Comparison of ENCODE assay signal across 8 cellular contexts in genomic region chr19:18321729-18322091, GRCh38. TPM values are rescaled to one million over a fixed set of nuclear protein-coding genes. Genes with fewer than 3 reads are reported as not detected.
DNase-seq lines count a peak whose midpoint lies in the region; ATAC-seq, FAIRE-seq and TF ChIP-seq lines count a peak whose summit lies in the region.

No MANE protein-coding gene starts in this region.

- ATAC-seq in GM12878, result no peak
- ATAC-seq in GM21528 (IDR thresholded peaks at IDR 0.05; ENCODE audit: low FRiP score, unreplicated experiment), result no peak

- no peaks in the 10 kb centered on the region for H3K27me3 ChIP-seq in MM.1S (replicated peaks; ENCODE audit: insufficient read depth, low read length)
- no peaks in the 10 kb centered on the region for H3K27me3 ChIP-seq in GM12878 (replicated peaks in 1 of 2; ENCODE audit: control insufficient read depth in 2 of 2, insufficient read depth in 2 of 2, low read length in 1 of 2)
- H3K27me3 ChIP-seq in muscle layer of duodenum (ENCODE audit: low read depth, low read length), result no peaks in the 10 kb centered on the region

- no TSS peak for BruUV-seq in GM12878 (replicated peaks; lab: Mats Ljungman, UMichigan)

- SMC1A ChIA-PET in GM12878 (lab: Charles Lee; ENCODE audit: uncharacterized antibody, unreplicated experiment), result interaction anchor here (0.7 to 3.8 kb wide), 16 partner anchors 9 to 117 kb away, joined by 3 to 84 read pairs (median 4); partner anchors contain the start of gene JUND

- no peak; the same call in 1 of the 2 replicates for TF ChIP-seq POLR2A in GM12878 (IDR thresholded peaks at IDR 0.05; ENCODE audit: low read depth, low read length)

- in situ Hi-C loops in GM12878 (cut with MboI), result loop anchor here (5.0 kb wide), 1 partner anchor 44 kb away; no protein-coding TSS in a partner anchor

- FAIRE-seq in GM12878 (lab: Jason Lieb, UNC) (no peak), GM19239 (lab: Jason Lieb, UNC) (no peak)

- H3K9ac ChIP-seq in MM.1S (ENCODE audit: low read length) (peak overlapping the region; percentile 93), GM12878 (ENCODE audit: control insufficient read depth, insufficient read depth, low read length) (peak overlapping the region; percentile 75)

- H3K79me2 ChIP-seq in MM.1S (ENCODE audit: low read length) (peaks cover 46% of the 10 kb centered on the region), GM12878 (ENCODE audit: control insufficient read depth, insufficient read depth, low read length) (peaks cover 45% of the 10 kb centered on the region)

- H3K9me2 ChIP-seq in MM.1S (replicated peaks; ENCODE audit: insufficient read depth, low read length), result no peaks in the 10 kb centered on the region

- RAD21 ChIA-PET in GM12878 (lab: Charles Lee; ENCODE audit: unreplicated experiment), result interaction anchor here (1.2 to 6.0 kb wide), 7 partner anchors 17 to 130 kb away, joined by 4 to 167 read pairs (median 6); partner anchors contain the start of gene JUND

- peaks cover 10% of the 10 kb centered on the region for H3F3A ChIP-seq in MM.1S (ENCODE audit: insufficient read depth, low read length)

- H3K36me3 ChIP-seq in MM.1S (replicated peaks; ENCODE audit: insufficient read depth, low read length) (no peaks in the 10 kb centered on the region), GM12878 (ENCODE audit: control insufficient read depth in 2 of 2, insufficient read depth in 2 of 2, low read length in 1 of 2) (peaks cover 2 to 3% of the 10 kb centered on the region in 2 experiments; a peak in 3 of 4 replicates), muscle layer of duodenum (ENCODE audit: control insufficient read depth in 1 of 2, insufficient read depth in 2 of 2, low read length in 2 of 2) (no peaks in the 10 kb centered on the region)

- CTCF ChIA-PET in GM12878 (lab: Yijun Ruan, JAX), result interaction anchor here (0.6 to 3.8 kb wide), 15 partner anchors 8 to 136 kb away, joined by 3 to 178 read pairs (median 4); partner anchors contain the start of genes JUND and MPV17L2

- no peaks in the 10 kb centered on the region for H4K20me1 ChIP-seq in MM.1S (ENCODE audit: insufficient read depth, low read length)
- no peaks in the 10 kb centered on the region for H4K20me1 ChIP-seq in GM12878 (ENCODE audit: control insufficient read depth, insufficient read depth)

- H3K4me1 ChIP-seq in MM.1S (ENCODE audit: low read length) (peaks cover 17% of the 10 kb centered on the region), GM12878 (ENCODE audit: control insufficient read depth, insufficient read depth, low read length) (peaks cover 33% of the 10 kb centered on the region), muscle layer of duodenum (ENCODE audit: control insufficient read depth in 1 of 2, insufficient read depth in 2 of 2, low read length in 2 of 2) (peaks cover 20 to 26% of the 10 kb centered on the region in 2 donors)

- POLR2A ChIA-PET in GM12878 (lab: Charles Lee), result interaction anchor here (0.7 to 4.0 kb wide), 10 partner anchors 11 to 117 kb away, joined by 3 to 179 read pairs (median 7); partner anchors contain the start of genes JUND and RAB3A

- no peak for TF ChIP-seq EP300 in GM12878 (IDR thresholded peaks at IDR 0.05; ENCODE audit: borderline replicate concordance in 1 of 2, control insufficient read depth in 1 of 2, low read depth in 2 of 2, low read length in 2 of 2)

- 39% methylated on average over 9 of the region's 9 CpGs for WGBS in GM12878 (ENCODE audit: insufficient coverage, insufficient replicate concordance, low lambda C conversion rate, missing lambda C conversion rate)

- TF ChIP-seq CTCF in MM.1S (IDR thresholded peaks at IDR 0.05; ENCODE audit: low read length), result no peak
- TF ChIP-seq CTCF in GM12878 (IDR thresholded peaks at IDR 0.05 in 2 of 3, conservative IDR thresholded peaks at IDR 0.05 in 1 of 3; ENCODE audit: control insufficient read depth in 2 of 3, extremely low read depth in 1 of 3, insufficient read depth in 1 of 3, low read depth in 3 of 3, low read length in 3 of 3), result no peak

- H2AFZ ChIP-seq in MM.1S (ENCODE audit: low read length) (no peak overlapping the region), GM12878 (ENCODE audit: control insufficient read depth, low read depth, low read length) (no peak overlapping the region)

- H3K4me3 ChIP-seq in MM.1S (ENCODE audit: low read length) (peak overlapping the region; percentile 84), GM12878 (peak overlapping the region; percentile 86), muscle layer of duodenum (ENCODE audit: low read depth in 1 of 2, low read length in 2 of 2) (peak overlapping the region; percentile 65 to 83)

- H3K9me3 ChIP-seq in MM.1S (replicated peaks; ENCODE audit: insufficient read depth, low read length) (no peaks in the 10 kb centered on the region), GM12878 (replicated peaks; ENCODE audit: control insufficient read depth, insufficient read depth, low read length) (no peaks in the 10 kb centered on the region; the same call in 2 of the 3 replicates), muscle layer of duodenum (ENCODE audit: control insufficient read depth in 1 of 2, low read length in 2 of 2) (no peaks in the 10 kb centered on the region)

- H3K27ac ChIP-seq in MM.1S (ENCODE audit: low read length) (no peak overlapping the region), GM12878 (ENCODE audit: control insufficient read depth, insufficient read depth) (peak overlapping the region; percentile 90), muscle layer of duodenum (ENCODE audit: low read length) (peak overlapping the region; percentile 94)

- peak overlapping the region; percentile 82 for H3K4me2 ChIP-seq in MM.1S (ENCODE audit: low read depth, low read length)
- H3K4me2 ChIP-seq in GM12878 (ENCODE audit: control insufficient read depth, insufficient read depth), result peak overlapping the region; percentile 32

- intact Hi-C loops in GM12878 (cut with micrococcal nuclease; ENCODE audit: unreplicated experiment), result loop anchor here (1.0 kb wide), 1 partner anchor 17 kb away; no protein-coding TSS in a partner anchor

- no peak for TF ChIP-seq RAD21 in GM12878 (IDR thresholded peaks at IDR 0.05; ENCODE audit: insufficient read depth, low read depth, low read length)

- DNase-seq in CD1c-positive myeloid dendritic cell (ENCODE audit: extremely low spot score), result peak; percentile 34
- no peak for DNase-seq in MM.1S
- no peak for DNase-seq in GM12878 (ENCODE audit: low read depth, low spot score)
- DNase-seq in GM19239 (ENCODE audit: insufficient read length, low spot score), result no peak
- no peak for DNase-seq in NCI-H187 (lab: John Stamatoyannopoulos, UW)
- no peak for DNase-seq in occipital lobe (lab: John Stamatoyannopoulos, UW)

RNA-seq across cellular contexts. Expression of gene LSM4, which starts 1.2 kb away (rescaled TPM):
- total RNA-seq in GM12878 (2013; cell fraction: nucleolus; rRNA removed), result 19.7 and 29.3 TPM in 2 replicates
- total RNA-seq in GM12878 (2014; rRNA removed) (430 and 457 TPM in 2 replicates), GM12878 (2014; rRNA removed; fragmentation: Illumina TruSeq; extraction: Trizol) (163 and 186 TPM in 2 replicates), GM12878 (2021) (248 and 251 TPM in 2 replicates), occipital lobe (72.2 TPM)
- polyA plus RNA-seq in GM12878 (2011; ENCODE audit: low read depth), result 28.1 TPM
- polyA plus RNA-seq in GM12878 (2011; rRNA removed) (95.6 and 140 TPM in 2 replicates), GM12878 (2014; fragmentation: Illumina TruSeq; extraction: Trizol) (59.2 and 86.6 TPM in 2 replicates), GM12878 (2014; fragmentation: Nextera tagmentation; extraction: Ambion mirVana) (10 to 100 TPM; 12.6 to 38.2 TPM), GM12878 (2014; rRNA removed) (439 and 477 TPM in 2 replicates), GM12878 (2016; fragmentation: Nextera tagmentation; extraction: Ambion mirVana) (100 to 1,000 TPM; 628 to 652 TPM)
- 186 and 318 TPM in 2 replicates for polyA plus RNA-seq in GM12878 (2011; cell fraction: cytosol; rRNA removed)
- 124 and 152 TPM in 2 replicates for polyA plus RNA-seq in GM12878 (2011; cell fraction: nucleus; rRNA removed)
- 117 and 128 TPM in 2 replicates for polyA plus RNA-seq in GM12878 (2012)
- 21.9 and 42.9 TPM in 2 replicates for polyA minus RNA-seq in GM12878 (2011; rRNA and poly(A)+ RNA removed)
- polyA minus RNA-seq in GM12878 (2011; cell fraction: cytosol; rRNA and poly(A)+ RNA removed), result 25.9 and 27.1 TPM in 2 replicates
- polyA minus RNA-seq in GM12878 (2011; cell fraction: nucleus; rRNA and poly(A)+ RNA removed), result 19.8 and 31.0 TPM in 2 replicates

RNA-seq across cellular contexts. Expression of gene PGPEP1, which starts 18.7 kb away (rescaled TPM):
- 50.5 and 53.8 TPM in 2 replicates for total RNA-seq in GM12878 (2013; cell fraction: nucleolus; rRNA removed)
- total RNA-seq in GM12878 (2014; rRNA removed) (14.6 and 15.5 TPM in 2 replicates), GM12878 (2014; rRNA removed; fragmentation: Illumina TruSeq; extraction: Trizol) (22.8 and 25.1 TPM in 2 replicates), GM12878 (2021) (37.9 and 39.4 TPM in 2 replicates), occipital lobe (14.2 TPM)
- 15.9 TPM for polyA plus RNA-seq in GM12878 (2011; ENCODE audit: low read depth)
- polyA plus RNA-seq in GM12878 (2011; rRNA removed) (21.4 and 33.7 TPM in 2 replicates), GM12878 (2014; fragmentation: Illumina TruSeq; extraction: Trizol) (11.3 and 14.4 TPM in 2 replicates), GM12878 (2014; fragmentation: Nextera tagmentation; extraction: Ambion mirVana) (10 to 100 TPM; 13.8 to 13.9 TPM), GM12878 (2014; rRNA removed) (18.2 and 20.7 TPM in 2 replicates), GM12878 (2016; fragmentation: Nextera tagmentation; extraction: Ambion mirVana) (10 to 100 TPM; 15.9 to 20.5 TPM)
- 31.7 and 40.5 TPM in 2 replicates for polyA plus RNA-seq in GM12878 (2011; cell fraction: cytosol; rRNA removed)
- 39.9 and 44.3 TPM in 2 replicates for polyA plus RNA-seq in GM12878 (2011; cell fraction: nucleus; rRNA removed)
- polyA plus RNA-seq in GM12878 (2012), result 21.5 and 32.3 TPM in 2 replicates
- 61.1 and 73.8 TPM in 2 replicates for polyA minus RNA-seq in GM12878 (2011; rRNA and poly(A)+ RNA removed)
- polyA minus RNA-seq in GM12878 (2011; cell fraction: cytosol; rRNA and poly(A)+ RNA removed), result 14.3 and 17.2 TPM in 2 replicates
- polyA minus RNA-seq in GM12878 (2011; cell fraction: nucleus; rRNA and poly(A)+ RNA removed), result 14.3 and 22.0 TPM in 2 replicates

RNA-seq across cellular contexts. Expression of gene JUND, which starts 40.3 kb away (rescaled TPM):
- total RNA-seq in GM12878 (2013; cell fraction: nucleolus; rRNA removed), result 50.9 and 51.1 TPM in 2 replicates
- total RNA-seq in GM12878 (2014; rRNA removed), result 91.3 and 116 TPM in 2 replicates
- 16.9 and 19.1 TPM in 2 replicates for total RNA-seq in GM12878 (2014; rRNA removed; fragmentation: Illumina TruSeq; extraction: Trizol)
- 164 and 176 TPM in 2 replicates for total RNA-seq in GM12878 (2021)
- polyA plus RNA-seq in GM12878 (2011; ENCODE audit: low read depth), result 5.4 TPM
- polyA plus RNA-seq in GM12878 (2011; rRNA removed), result 9.2 and 18.6 TPM in 2 replicates
- polyA plus RNA-seq in GM12878 (2011; cell fraction: cytosol; rRNA removed), result 36.2 and 90.3 TPM in 2 replicates
- 64.3 and 75.7 TPM in 2 replicates for polyA plus RNA-seq in GM12878 (2011; cell fraction: nucleus; rRNA removed)
- polyA plus RNA-seq in GM12878 (2012), result 68.6 and 81.1 TPM in 2 replicates
- 20.3 and 26.8 TPM in 2 replicates for polyA plus RNA-seq in GM12878 (2014; fragmentation: Illumina TruSeq; extraction: Trizol)
- polyA plus RNA-seq in GM12878 (2014; fragmentation: Nextera tagmentation; extraction: Ambion mirVana), result 10 to 100 TPM; 11.2 to 16.0 TPM
- 148 and 166 TPM in 2 replicates for polyA plus RNA-seq in GM12878 (2014; rRNA removed)
- 1 to 10 TPM; 7.4 to 9.1 TPM for polyA plus RNA-seq in GM12878 (2016; fragmentation: Nextera tagmentation; extraction: Ambion mirVana)
- polyA minus RNA-seq in GM12878 (2011; rRNA and poly(A)+ RNA removed), result 22.5 and 61.2 TPM in 2 replicates
- 55.2 and 60.1 TPM in 2 replicates for polyA minus RNA-seq in GM12878 (2011; cell fraction: cytosol; rRNA and poly(A)+ RNA removed)
- 70.8 and 116 TPM in 2 replicates for polyA minus RNA-seq in GM12878 (2011; cell fraction: nucleus; rRNA and poly(A)+ RNA removed)
- total RNA-seq in occipital lobe, result 70.7 TPM

RNA-seq across cellular contexts. Expression of gene IQCN, which starts 47.5 kb away (rescaled TPM):
- 0.27 and 0.29 TPM in 2 replicates for total RNA-seq in GM12878 (2013; cell fraction: nucleolus; rRNA removed)
- total RNA-seq in GM12878 (2014; rRNA removed) (0.23 and 0.27 TPM in 2 replicates), GM12878 (2014; rRNA removed; fragmentation: Illumina TruSeq; extraction: Trizol) (0.27 and 0.28 TPM in 2 replicates), GM12878 (2021) (0.54 and 0.64 TPM in 2 replicates), occipital lobe (0.47 TPM)
- 0.73 TPM for polyA plus RNA-seq in GM12878 (2011; ENCODE audit: low read depth)
- polyA plus RNA-seq in GM12878 (2011; rRNA removed) (0.01 TPM in 1 of 2 replicates, not detected in the other), GM12878 (2014; fragmentation: Illumina TruSeq; extraction: Trizol) (0.08 and 0.19 TPM in 2 replicates), GM12878 (2014; fragmentation: Nextera tagmentation; extraction: Ambion mirVana) (not detected), GM12878 (2014; rRNA removed) (0.45 and 0.72 TPM in 2 replicates), GM12878 (2016; fragmentation: Nextera tagmentation; extraction: Ambion mirVana) (under 1 TPM in 1 of 2 experiments, not detected in 1; 0.07 TPM)
- under 0.01 and 0.02 TPM in 2 replicates for polyA plus RNA-seq in GM12878 (2011; cell fraction: cytosol; rRNA removed)
- 0.19 and 0.22 TPM in 2 replicates for polyA plus RNA-seq in GM12878 (2011; cell fraction: nucleus; rRNA removed)
- polyA plus RNA-seq in GM12878 (2012), result 0.67 and 0.68 TPM in 2 replicates
- 0.05 and 0.07 TPM in 2 replicates for polyA minus RNA-seq in GM12878 (2011; rRNA and poly(A)+ RNA removed)
- not detected in 2 replicates for polyA minus RNA-seq in GM12878 (2011; cell fraction: cytosol; rRNA and poly(A)+ RNA removed)
- polyA minus RNA-seq in GM12878 (2011; cell fraction: nucleus; rRNA and poly(A)+ RNA removed), result 0.12 and 0.38 TPM in 2 replicates
